Comparison of ENCODE assay signal across 22 cellular contexts in the genomic region with DNA sequence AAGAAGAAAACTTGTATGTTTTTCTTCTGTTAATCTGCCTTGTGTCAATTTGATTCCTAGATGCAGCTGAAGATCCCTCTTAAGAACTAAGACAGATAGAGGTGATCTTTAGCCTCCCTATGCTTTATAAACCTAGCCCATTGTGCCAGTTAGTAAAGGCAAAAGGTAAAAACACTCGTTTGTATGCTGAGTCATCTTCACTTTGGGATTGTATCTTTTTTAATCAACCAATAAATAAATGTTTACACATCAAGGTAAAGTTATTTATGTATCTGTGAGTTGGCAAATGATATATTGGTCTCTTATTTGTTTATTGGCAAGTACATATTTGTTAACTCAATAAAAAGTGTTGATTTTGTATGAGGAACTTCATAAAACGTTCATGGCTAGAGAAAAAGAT.
"Had no signal": no experiment of that assay in that cellular context is flagged by ENCODE, and none has a peak within 500 bp of the region (broad histone marks: within the 10 kb centered on the region; RNA-seq: fewer than 3 reads in every experiment).

No MANE protein-coding gene starts in this region.

- H3K27me3 ChIP-seq: hepatocyte, neural progenitor cell, ovary, transverse colon had no signal

- H3K36me3 ChIP-seq: left ventricle myocardium inferior, lower lobe of right lung, neural progenitor cell, ovary, thoracic aorta, transverse colon had no signal

- H3K4me1 ChIP-seq: left ventricle myocardium inferior, lower lobe of right lung, neural progenitor cell, transverse colon had no signal

- DNase-seq: effector CD4-positive, alpha-beta T cell; endodermal cell; foreskin melanocyte; head of caudate nucleus; kidney; left cardiac atrium; left ventricle myocardium inferior; lower lobe of right lung; midbrain; nucleus accumbens; ovary; right cardiac atrium; stimulated activated CD4-positive, alpha-beta T cell treated with anti-CD3 and anti-CD28 coated beads, Interleukin-4, amount 100 ng/mL, for 1 hour; stimulated activated CD8-positive, alpha-beta memory T cell treated with anti-CD3 and anti-CD28 coated beads, Interleukin-4, amount 100 ng/mL, for 48 hours; stimulated activated naive B cell treated with anti-CD40 and anti-IgM and Interleukin-4, amounts not matched to agents 10 μg/mL and 1 μg/mL and 100 μg/mL, for 72 hours; stimulated activated naive CD8-positive, alpha-beta T cell treated with anti-CD3 and anti-CD28 coated beads, Interleukin-15, amount 100 ng/mL, for 72 hours; transverse colon had no signal

- H3K4me2 ChIP-seq: hepatocyte, neural progenitor cell had no signal

- H3K4me3 ChIP-seq: coronary artery, hepatocyte, left ventricle myocardium inferior, lower lobe of right lung, neural progenitor cell, ovary, thoracic aorta, transverse colon had no signal

- H3K79me2 ChIP-seq: hepatocyte had no signal

- H3K9me3 ChIP-seq: left ventricle myocardium inferior, lower lobe of right lung, ovary, thoracic aorta, transverse colon had no signal

- H3K27ac ChIP-seq: coronary artery, left ventricle myocardium inferior, lower lobe of right lung, neural progenitor cell, ovary, thoracic aorta, transverse colon had no signal

- ATAC-seq: left cardiac atrium; lower lobe of right lung; natural killer cell treated with Interleukin-12 subunit alpha and Interleukin-12 subunit beta and Interleukin-15 and Interleukin-18, amount 100 ng/mL, for 72 hours; right cardiac atrium; stimulated activated naive B cell treated with anti-CD40 and anti-IgM and Interleukin-4, amounts not matched to agents 10 μg/mL and 1 μg/mL and 100 μg/mL, for 72 hours; stimulated activated naive CD8-positive, alpha-beta T cell treated with anti-CD3 and anti-CD28 coated beads, Interleukin-15, amount 100 ng/mL, for 72 hours had no signal

- H2AFZ ChIP-seq: hepatocyte, neural progenitor cell had no signal
